Comparison of ENCODE assay signal across 8 cellular contexts in genomic region chr11:126063510-126063858, GRCh38. TPM values are rescaled to one million over a fixed set of nuclear protein-coding genes. Genes with fewer than 3 reads are reported as not detected.
DNase-seq lines count a peak whose midpoint lies in the region; ATAC-seq and TF ChIP-seq lines count a peak whose summit lies in the region.

No MANE protein-coding gene starts in this region.

- H3K9me3 ChIP-seq in upper lobe of left lung: no peaks in the 10 kb centered on the region

- H3K4me2 ChIP-seq in mesendoderm (ENCODE audit: low read length): peak overlapping the region; percentile 44

- H3K4me3 ChIP-seq in mesendoderm (ENCODE audit: low read length) (no peak overlapping the region), upper lobe of left lung (peak overlapping the region in 3 of 4 donors; percentile 74 to 95 (median 87))

- no peak overlapping the region for H3K23ac ChIP-seq in mesendoderm (ENCODE audit: low read length)

- H3K4me1 ChIP-seq in mesendoderm (ENCODE audit: control insufficient read depth, low read depth, low read length): no peaks in the 10 kb centered on the region
- peaks cover 12 to 35% (median 16%) of the 10 kb centered on the region in 4 donors for H3K4me1 ChIP-seq in upper lobe of left lung

- peak overlapping the region; percentile 32 for H3K9ac ChIP-seq in mesendoderm (ENCODE audit: low read length)

- H3K27me3 ChIP-seq in mesendoderm (ENCODE audit: insufficient read depth, low read length, poor library complexity) (no peaks in the 10 kb centered on the region), upper lobe of left lung (peaks cover 0 to 8% (median 0%) of the 10 kb centered on the region in 4 donors)

- H3K79me2 ChIP-seq in mesendoderm (ENCODE audit: control insufficient read depth, insufficient read depth, low read length): no peaks in the 10 kb centered on the region

- peak overlapping the region; percentile 88 for H3K4me3 Mint-ChIP-seq in activated naive CD4-positive, alpha-beta T cell treated with anti-CD3 and anti-CD28 coated beads, Interleukin-2, amount 50 U/mL, for 24 hours
- H3K4me3 Mint-ChIP-seq in brain: peak overlapping the region; percentile 87 to 92 (median 88)

- no peaks in the 10 kb centered on the region for H3K36me3 ChIP-seq in mesendoderm (ENCODE audit: control insufficient read depth, insufficient read depth, low read length)
- H3K36me3 ChIP-seq in upper lobe of left lung: no peaks in the 10 kb centered on the region

- H2BK5ac ChIP-seq in mesendoderm (ENCODE audit: low read length): no peak overlapping the region

- H2AK5ac ChIP-seq in mesendoderm (ENCODE audit: low read length): no peak overlapping the region

- no peak overlapping the region for H4K8ac ChIP-seq in mesendoderm (ENCODE audit: low read depth, low read length)

- DNase-seq in activated naive CD4-positive, alpha-beta T cell treated with anti-CD3 and anti-CD28 coated beads, Interleukin-2, amount 50 U/mL, for 72 hours (ENCODE audit: low spot score in 2 of 2): no peak
- DNase-seq in mesendoderm (no peak), upper lobe of left lung (no peak), NCI-H446 (lab: John Stamatoyannopoulos, UW) (no peak)
- DNase-seq in activated effector memory CD4-positive, alpha-beta T cell treated with Interleukin-2 at 50 U/mL for 16 hours: no peak

- TF ChIP-seq EP300 in upper lobe of left lung (IDR thresholded peaks at IDR 0.05): no peak

- no peak overlapping the region for H3K18ac ChIP-seq in mesendoderm (ENCODE audit: low read length)

- H3K27me3 Mint-ChIP-seq in activated naive CD4-positive, alpha-beta T cell treated with anti-CD3 and anti-CD28 coated beads, Interleukin-2, amount 50 U/mL, for 24 hours: peaks cover 4% of the 10 kb centered on the region
- peaks cover 11% of the 10 kb centered on the region for H3K27me3 Mint-ChIP-seq in brain

- H3K36me3 Mint-ChIP-seq in activated naive CD4-positive, alpha-beta T cell treated with anti-CD3 and anti-CD28 coated beads, Interleukin-2, amount 50 U/mL, for 24 hours: peaks cover 1% of the 10 kb centered on the region
- no peaks in the 10 kb centered on the region for H3K36me3 Mint-ChIP-seq in activated naive CD4-positive, alpha-beta T cell treated with anti-CD3 and anti-CD28 coated beads, Interleukin-2, amount 50 U/mL, for 72 hours
- no peaks in the 10 kb centered on the region for H3K36me3 Mint-ChIP-seq in brain

- H3K4me1 Mint-ChIP-seq in activated naive CD4-positive, alpha-beta T cell treated with anti-CD3 and anti-CD28 coated beads, Interleukin-2, amount 50 U/mL, for 24 hours: peaks cover 7% of the 10 kb centered on the region
- peaks cover 35% of the 10 kb centered on the region for H3K4me1 Mint-ChIP-seq in brain

- no peak overlapping the region for H3K27ac ChIP-seq in mesendoderm (ENCODE audit: low read depth, low read length)
- H3K27ac ChIP-seq in upper lobe of left lung: peak overlapping the region in 1 of 4 donors; percentile 71

- TF ChIP-seq CTCF in brain (conservative IDR thresholded peaks at IDR 0.05) (no peak), upper lobe of left lung (IDR thresholded peaks at IDR 0.05) (no peak)

- no peak overlapping the region for H2BK120ac ChIP-seq in mesendoderm (ENCODE audit: low read depth, low read length)

- WGBS in mesendoderm (ENCODE audit: extremely low coverage, insufficient coverage, low lambda C conversion rate): no CpG with 5 or more reads among the region's 10 CpGs
- 19 to 20% methylated on average over 10 of the region's 10 CpGs for WGBS in upper lobe of left lung, 2 donors

- ATAC-seq in activated naive CD4-positive, alpha-beta T cell treated with anti-CD3 and anti-CD28 coated beads, Interleukin-2, amount 50 U/mL, for 72 hours: no peak
- ATAC-seq in upper lobe of left lung (ENCODE audit: low FRiP score in 2 of 2): no peak
- ATAC-seq in HG03196 (IDR thresholded peaks at IDR 0.05; ENCODE audit: unreplicated experiment): no peak

- no peak overlapping the region for H3K27ac Mint-ChIP-seq in activated naive CD4-positive, alpha-beta T cell treated with anti-CD3 and anti-CD28 coated beads, Interleukin-2, amount 50 U/mL, for 24 hours
- peak overlapping the region in 1 of 2 donors; percentile 91 for H3K27ac Mint-ChIP-seq in activated naive CD4-positive, alpha-beta T cell treated with anti-CD3 and anti-CD28 coated beads, Interleukin-2, amount 50 U/mL, for 72 hours
- H3K27ac Mint-ChIP-seq in brain: peak overlapping the region in 4 of 5 experiments; percentile 90 to 100 (median 98)

- H3K79me1 ChIP-seq in mesendoderm (ENCODE audit: low read length): no peaks in the 10 kb centered on the region

- peak overlapping the region; percentile 71 for H3K56ac ChIP-seq in mesendoderm (ENCODE audit: low read length)

- no peak overlapping the region for H3K4ac ChIP-seq in mesendoderm (ENCODE audit: low read depth, low read length)

- no peaks in the 10 kb centered on the region for H3K9me3 Mint-ChIP-seq in activated naive CD4-positive, alpha-beta T cell treated with anti-CD3 and anti-CD28 coated beads, Interleukin-2, amount 50 U/mL, for 24 hours
- no peaks in the 10 kb centered on the region for H3K9me3 Mint-ChIP-seq in activated naive CD4-positive, alpha-beta T cell treated with anti-CD3 and anti-CD28 coated beads, Interleukin-2, amount 50 U/mL, for 72 hours
- H3K9me3 Mint-ChIP-seq in brain: peaks cover 0 to 2% (median 0%) of the 10 kb centered on the region in 5 experiments

- no peak for TF ChIP-seq POLR2A in upper lobe of left lung (IDR thresholded peaks at IDR 0.05)

- no peak overlapping the region for H4K5ac ChIP-seq in mesendoderm (ENCODE audit: low read length)

- H2BK15ac ChIP-seq in mesendoderm (replicated peaks; ENCODE audit: low read depth): no peak overlapping the region

RNA-seq across cellular contexts. Expression of gene CDON, which starts 0.8 kb away (rescaled TPM):
- total RNA-seq in activated naive CD4-positive, alpha-beta T cell treated with anti-CD3 and anti-CD28 coated beads, Interleukin-2, amount 50 U/mL, for 72 hours: 1 to 10 TPM; 2.8 to 6.9 TPM
- 6.3 TPM for polyA plus RNA-seq in brain (ENCODE audit: insufficient read depth, low read depth, low replicate concordance)
- polyA plus RNA-seq in mesendoderm (2013, experiment 1 of 2): 6.7 TPM
- 7.5 TPM for polyA plus RNA-seq in mesendoderm (2013, experiment 2 of 2)
- 10 to 100 TPM in 5 of 6 donors, 1 to 10 TPM in 1; 4.0 to 24.2 (median 13.5) TPM for total RNA-seq in upper lobe of left lung
